26 cellular contexts compared by ENCODE assay signal in the genomic region with DNA sequence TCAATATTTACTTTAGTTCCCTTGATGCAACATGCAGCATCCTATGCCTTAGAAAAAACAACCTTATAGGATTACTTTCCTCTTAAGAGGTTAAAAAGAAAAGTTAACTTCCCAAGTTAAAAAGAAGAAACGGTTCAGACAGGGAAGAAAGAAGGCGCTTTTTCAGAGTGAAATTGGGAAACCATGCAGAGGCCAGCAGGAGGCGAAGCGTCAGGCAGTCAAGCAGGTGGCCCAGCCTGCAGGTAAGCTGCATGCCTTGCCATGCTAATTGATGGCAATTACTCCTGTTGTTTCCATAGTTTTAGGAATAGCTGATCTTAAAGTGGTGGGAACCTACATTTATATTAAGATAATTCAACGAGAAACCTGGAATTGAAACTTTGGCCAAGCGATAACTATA.
"Had no signal": no experiment of that assay in that cellular context is flagged by ENCODE, and none has a peak within 500 bp of the region (broad histone marks: within the 10 kb centered on the region; RNA-seq: fewer than 3 reads in every experiment).

No MANE protein-coding gene starts in this region.

- H3K27ac ChIP-seq: esophagus squamous epithelium, gastroesophageal sphincter, left ventricle myocardium inferior, lower lobe of right lung, sigmoid colon, skin epidermis, stomach, thyroid gland had no signal

- H3K4me1 Mint-ChIP-seq: immature natural killer cell; memory B cell; naive B cell; stimulated activated naive B cell treated with anti-CD40 and anti-IgM and Interleukin-4, amounts not matched to agents 10 μg/mL and 1 μg/mL and 100 μg/mL, for 72 hours had no signal

- H3K27ac Mint-ChIP-seq: dendritic cell treated with granulocyte-macrophage colony-stimulating factor and Interleukin-4, amounts not matched to agents 40 ng/mL and 50 ng/mL, for 4 days; effector memory CD8-positive, alpha-beta T cell; immature natural killer cell; memory B cell; naive B cell; nephron; stimulated activated naive B cell treated with anti-CD40 and anti-IgM and Interleukin-4, amounts not matched to agents 10 μg/mL and 1 μg/mL and 100 μg/mL, for 72 hours; type B pancreatic cell had no signal

- H3K9me3 ChIP-seq: esophagus squamous epithelium, gastroesophageal sphincter, left ventricle myocardium inferior, lower lobe of right lung, sigmoid colon, stomach, thyroid gland had no signal

- H3K27me3 ChIP-seq: sigmoid colon, stomach, thyroid gland had no signal

- DNase-seq: cerebellar nuclear complex; effector memory CD8-positive, alpha-beta T cell; esophagus squamous epithelium; foreskin fibroblast; immature natural killer cell; kidney; left cardiac atrium; left ventricle myocardium inferior; lower lobe of right lung; midbrain; naive B cell; sigmoid colon; stimulated activated CD4-positive, alpha-beta T cell treated with anti-CD3 and anti-CD28 coated beads, Interleukin-2, amount 100 ng/mL, for 24 hours; stimulated activated CD4-positive, alpha-beta T cell treated with anti-CD3 and anti-CD28 coated beads, Interleukin-4, amount 100 ng/mL, for 4 hours; stimulated activated naive B cell treated with anti-CD40 and anti-IgM and Interleukin-4, amounts not matched to agents 10 μg/mL and 1 μg/mL and 100 μg/mL, for 72 hours; stomach; substantia nigra; thyroid gland had no signal

- H3K4me3 ChIP-seq: esophagus squamous epithelium, gastroesophageal sphincter, left ventricle myocardium inferior, lower lobe of right lung, sigmoid colon, skin epidermis, stomach, thyroid gland had no signal

- H3K27me3 Mint-ChIP-seq: dendritic cell treated with granulocyte-macrophage colony-stimulating factor and Interleukin-4, amounts not matched to agents 40 ng/mL and 50 ng/mL, for 4 days had no signal

- H3K36me3 ChIP-seq: esophagus squamous epithelium, gastroesophageal sphincter, left ventricle myocardium inferior, lower lobe of right lung, sigmoid colon, stomach, thyroid gland had no signal

- H3K36me3 Mint-ChIP-seq: immature natural killer cell; memory B cell; naive B cell; stimulated activated naive B cell treated with anti-CD40 and anti-IgM and Interleukin-4, amounts not matched to agents 10 μg/mL and 1 μg/mL and 100 μg/mL, for 72 hours; type B pancreatic cell had no signal

- ATAC-seq: effector memory CD8-positive, alpha-beta T cell; gastroesophageal sphincter; left cardiac atrium; lower lobe of right lung; stimulated activated naive B cell treated with anti-CD40 and anti-IgM and Interleukin-4, amounts not matched to agents 10 μg/mL and 1 μg/mL and 100 μg/mL, for 72 hours had no signal

- H3K9me3 Mint-ChIP-seq: dendritic cell treated with granulocyte-macrophage colony-stimulating factor and Interleukin-4, amounts not matched to agents 40 ng/mL and 50 ng/mL, for 4 days; effector memory CD8-positive, alpha-beta T cell; immature natural killer cell; memory B cell; nephron; stimulated activated naive B cell treated with anti-CD40 and anti-IgM and Interleukin-4, amounts not matched to agents 10 μg/mL and 1 μg/mL and 100 μg/mL, for 72 hours; type B pancreatic cell had no signal

- H3K4me1 ChIP-seq: left ventricle myocardium inferior, lower lobe of right lung, thyroid gland had no signal

- FAIRE-seq: colon, kidney, urothelium cell line had no signal

- H3K4me3 Mint-ChIP-seq: dendritic cell treated with granulocyte-macrophage colony-stimulating factor and Interleukin-4, amounts not matched to agents 40 ng/mL and 50 ng/mL, for 4 days; effector memory CD8-positive, alpha-beta T cell; immature natural killer cell; memory B cell; naive B cell; nephron; stimulated activated naive B cell treated with anti-CD40 and anti-IgM and Interleukin-4, amounts not matched to agents 10 μg/mL and 1 μg/mL and 100 μg/mL, for 72 hours; type B pancreatic cell had no signal
